In genomic region chr1:111366256-111366655, GRCh38 we compare ENCODE assay signal across 1 cellular context.
TF ChIP-seq lines count a peak whose summit lies in the region.

No MANE protein-coding gene starts in this region.

TF ChIP-seq in WTC11, 78 proteins besides CTCF, POLR2A, EP300 and RAD21 (continued from another document):
- TF ChIP-seq USF1 (CRISPR knock-in tag; IDR thresholded peaks at IDR 0.05) (no peak), E2F1 (CRISPR knock-in tag; IDR thresholded peaks at IDR 0.05) (no peak)
